Comparison of ENCODE assay signal across 15 cellular contexts in genomic region chr21:39675595-39675994, GRCh38.
DNase-seq lines count a peak whose midpoint lies in the region; TF ChIP-seq lines count a peak whose summit lies in the region.
"Had no signal": no experiment of that assay in that cellular context is flagged by ENCODE, and none has a peak within 500 bp of the region (broad histone marks: within the 10 kb centered on the region; RNA-seq: fewer than 3 reads in every experiment).

No MANE protein-coding gene starts in this region.

- no peaks in the 10 kb centered on the region for H3K9me3 Mint-ChIP-seq in activated CD4-positive, alpha-beta T cell treated with anti-CD3 and anti-CD28 coated beads, Interleukin-2, amount 10 ng/mL, durations not matched to agents 24 days and 14 days

- DNase-seq in NCI-H1092 (lab: John Stamatoyannopoulos, UW) = peak; percentile 76
- peak; percentile 86 for DNase-seq in NCI-H748 (lab: John Stamatoyannopoulos, UW; ENCODE audit: unreplicated experiment)
- no peak for DNase-seq in left ventricle myocardium inferior
- no peak for DNase-seq in activated CD4-positive, alpha-beta T cell treated with anti-CD3 and anti-CD28 coated beads, Interleukin-2, amount 10 ng/mL, durations not matched to agents 24 days and 14 days
- DNase-seq in nucleus accumbens (lab: John Stamatoyannopoulos, UW) = no peak
- no peak for DNase-seq in germinal center (ENCODE audit: low spot score)
- DNase-seq: activated naive CD4-positive, alpha-beta T cell; CD8-positive, alpha-beta T cell; effector CD8-positive, alpha-beta T cell; GOT3; kidney; naive thymus-derived CD4-positive, alpha-beta T cell; stimulated activated naive B cell treated with anti-CD40 and anti-IgM and Interleukin-4, amounts not matched to agents 10 μg/mL and 1 μg/mL and 100 μg/mL, for 72 hours had no signal

- H3K36me3 ChIP-seq in left ventricle myocardium inferior (no peaks in the 10 kb centered on the region), rectal smooth muscle tissue (ENCODE audit: control insufficient read depth, insufficient read depth, low read length) (no peaks in the 10 kb centered on the region)

- no peak overlapping the region for H3K9ac ChIP-seq in rectal smooth muscle tissue (ENCODE audit: low read length)

- H3K36me3 Mint-ChIP-seq in activated CD4-positive, alpha-beta T cell treated with anti-CD3 and anti-CD28 coated beads, Interleukin-2, amount 10 ng/mL, durations not matched to agents 24 days and 14 days (ENCODE audit: low read depth) = no peaks in the 10 kb centered on the region
- H3K36me3 Mint-ChIP-seq: CD8-positive, alpha-beta T cell; naive thymus-derived CD4-positive, alpha-beta T cell; stimulated activated naive B cell treated with anti-CD40 and anti-IgM and Interleukin-4, amounts not matched to agents 10 μg/mL and 1 μg/mL and 100 μg/mL, for 72 hours had no signal

- no peaks in the 10 kb centered on the region for H3K27me3 Mint-ChIP-seq in activated CD4-positive, alpha-beta T cell treated with anti-CD3 and anti-CD28 coated beads, Interleukin-2, amount 10 ng/mL, durations not matched to agents 24 days and 14 days

- H3K27me3 ChIP-seq in left ventricle myocardium inferior (ENCODE audit: low read depth) (no peaks in the 10 kb centered on the region), rectal smooth muscle tissue (ENCODE audit: control insufficient read depth, insufficient read depth, low read length) (no peaks in the 10 kb centered on the region)

- peaks cover 5% of the 10 kb centered on the region for H3K9me3 ChIP-seq in left ventricle myocardium inferior (replicated peaks)

- H3K4me1 ChIP-seq in left ventricle myocardium inferior (peaks cover 20% of the 10 kb centered on the region), rectal smooth muscle tissue (ENCODE audit: control insufficient read depth, insufficient read depth, low read length) (peaks cover 26% of the 10 kb centered on the region)

- no peak for TF ChIP-seq CTCF in left ventricle myocardium inferior (IDR thresholded peaks at IDR 0.05; ENCODE audit: borderline replicate concordance)

- intact Hi-C loops in left ventricle myocardium inferior (cut with micrococcal nuclease) = no loop called here
- intact Hi-C loops in activated CD4-positive, alpha-beta T cell treated with anti-CD3 and anti-CD28 coated beads, Interleukin-2, amount 10 ng/mL, durations not matched to agents 24 days and 14 days (cut with micrococcal nuclease) = no loop called here

- H3K27ac Mint-ChIP-seq in activated CD4-positive, alpha-beta T cell treated with anti-CD3 and anti-CD28 coated beads, Interleukin-2, amount 10 ng/mL, durations not matched to agents 24 days and 14 days = no peak overlapping the region
- H3K27ac Mint-ChIP-seq: CD8-positive, alpha-beta T cell; IgD-negative memory B cell; stimulated activated naive B cell treated with anti-CD40 and anti-IgM and Interleukin-4, amounts not matched to agents 10 μg/mL and 1 μg/mL and 100 μg/mL, for 72 hours had no signal

- H3K4me1 Mint-ChIP-seq in activated CD4-positive, alpha-beta T cell treated with anti-CD3 and anti-CD28 coated beads, Interleukin-2, amount 10 ng/mL, durations not matched to agents 24 days and 14 days = no peaks in the 10 kb centered on the region
- H3K4me1 Mint-ChIP-seq: IgD-negative memory B cell; naive thymus-derived CD4-positive, alpha-beta T cell; stimulated activated naive B cell treated with anti-CD40 and anti-IgM and Interleukin-4, amounts not matched to agents 10 μg/mL and 1 μg/mL and 100 μg/mL, for 72 hours had no signal

- H3K27ac ChIP-seq in left ventricle myocardium inferior (replicated peaks) (peak overlapping the region; percentile 81), rectal smooth muscle tissue (ENCODE audit: low read depth, low read length) (peak overlapping the region; percentile 82)

- no peak overlapping the region for H3K4me3 Mint-ChIP-seq in activated CD4-positive, alpha-beta T cell treated with anti-CD3 and anti-CD28 coated beads, Interleukin-2, amount 10 ng/mL, durations not matched to agents 24 days and 14 days
- H3K4me3 Mint-ChIP-seq: CD8-positive, alpha-beta T cell; IgD-negative memory B cell; naive thymus-derived CD4-positive, alpha-beta T cell; stimulated activated naive B cell treated with anti-CD40 and anti-IgM and Interleukin-4, amounts not matched to agents 10 μg/mL and 1 μg/mL and 100 μg/mL, for 72 hours had no signal

- H3K4me3 ChIP-seq in left ventricle myocardium inferior (no peak overlapping the region), rectal smooth muscle tissue (ENCODE audit: low read length) (peak overlapping the region; percentile 20)

Comparison
In these comparisons a context has a peak if more than half of its experiments do, and no peak if none do; other contexts are left out.
1. DNase-seq: peak in NCI-H1092 (single experiment) and NCI-H748 (single experiment); none in left ventricle myocardium inferior (single experiment), activated CD4-positive, alpha-beta T cell treated with anti-CD3 and anti-CD28 coated beads, Interleukin-2, amount 10 ng/mL, durations not matched to agents 24 days and 14 days (single experiment), nucleus accumbens (0 of 56) and germinal center (single experiment).